18 cellular contexts compared by ENCODE assay signal in the genomic region with DNA sequence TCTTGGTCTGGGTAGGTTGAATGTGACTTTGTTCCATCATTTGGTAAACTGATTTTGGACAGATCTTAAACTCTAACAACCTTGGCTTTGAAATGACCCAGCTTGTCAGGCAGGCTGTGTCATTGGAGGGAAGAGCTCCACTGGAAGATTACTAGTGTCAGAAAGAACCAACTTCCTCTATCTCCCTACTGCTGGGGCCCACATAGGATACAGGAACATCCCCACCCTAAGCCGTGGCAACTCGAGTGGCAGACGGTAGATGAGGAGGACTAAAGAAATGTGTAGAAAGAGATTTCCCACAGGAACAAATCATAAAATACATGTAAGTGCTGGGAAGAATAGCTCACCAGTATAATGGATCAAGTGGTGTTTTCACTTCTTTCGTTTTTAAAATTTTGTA. TPM values are rescaled to one million over a fixed set of nuclear protein-coding genes. Genes with fewer than 3 reads are reported as not detected.
"Had no signal": no experiment of that assay in that cellular context is flagged by ENCODE, and none has a peak within 500 bp of the region (broad histone marks: within the 10 kb centered on the region; RNA-seq: fewer than 3 reads in every experiment).

No MANE protein-coding gene starts in this region.

- H3K27ac ChIP-seq: brain microvascular endothelial cell, coronary artery, esophagus muscularis mucosa, hepatocyte, left ventricle myocardium inferior, ovary, transverse colon had no signal

- H3K36me3 ChIP-seq: brain microvascular endothelial cell, esophagus muscularis mucosa, left ventricle myocardium inferior, ovary, transverse colon had no signal

- H3K27me3 ChIP-seq: esophagus muscularis mucosa, hepatocyte, ovary, transverse colon had no signal

- H3K4me1 ChIP-seq: esophagus muscularis mucosa, left ventricle myocardium inferior, transverse colon had no signal

- H3K4me3 ChIP-seq: coronary artery, esophagus muscularis mucosa, hepatocyte, left ventricle myocardium inferior, mucosa of descending colon, ovary, transverse colon had no signal

- DNase-seq: activated CD4-positive, alpha-beta T cell treated with anti-CD3 and anti-CD28 coated beads, Interleukin-2, amount 50 U/mL, for 1 hour; activated naive CD4-positive, alpha-beta T cell treated with Interleukin-2 at 50 U/mL for 16 hours; anterior cingulate cortex; brain microvascular endothelial cell; islet precursor cell; left ventricle myocardium inferior; mucosa of descending colon; naive thymus-derived CD4-positive, alpha-beta T cell; ovary; stimulated activated naive CD8-positive, alpha-beta T cell treated with anti-CD3 and anti-CD28 coated beads, Interleukin-15, Interleukin-2, amounts not matched to agents 100 U/mL and 50 U/mL, for 24 hours; transverse colon had no signal

- H3K9me3 ChIP-seq: esophagus muscularis mucosa, left ventricle myocardium inferior, mucosa of descending colon, ovary, transverse colon had no signal

RNA-seq across cellular contexts. Expression of gene G6PC2, which starts 4.3 kb away (rescaled TPM):
- total RNA-seq: activated T-helper 17 cell treated with anti-CD3 and anti-CD28 coated beads, Interleukin-2, amount 50 U/mL, for 72 hours; esophagus muscularis mucosa; fibroblast of villous mesenchyme; glomerular endothelial cell; hepatocyte; left ventricle myocardium inferior; mucosa of descending colon; naive thymus-derived CD4-positive, alpha-beta T cell; sciatic nerve had no signal
